8 cellular contexts compared by ENCODE assay signal in genomic region chr2:85611705-85612587, GRCh38. TPM values are rescaled to one million over a fixed set of nuclear protein-coding genes. Genes with fewer than 3 reads are reported as not detected.
DNase-seq lines count a peak whose midpoint lies in the region; ATAC-seq, FAIRE-seq and TF ChIP-seq lines count a peak whose summit lies in the region.

Gene C2orf68 (minus strand): TSS chr2:85612066. CDS start chr2:85611984, 82 bp downstream.

- peaks cover 14% of the 10 kb centered on the region for H3K36me3 Mint-ChIP-seq in activated naive CD8-positive, alpha-beta T cell treated with anti-CD3 and anti-CD28 coated beads for 36 hours

- no peak for FAIRE-seq in pancreas (lab: Jason Lieb, UNC)

- H3K9me3 Mint-ChIP-seq in activated naive CD8-positive, alpha-beta T cell treated with anti-CD3 and anti-CD28 coated beads for 36 hours: no peaks in the 10 kb centered on the region

- H3K4me1 Mint-ChIP-seq in activated naive CD8-positive, alpha-beta T cell treated with anti-CD3 and anti-CD28 coated beads for 36 hours: peaks cover 22% of the 10 kb centered on the region

- WGBS in pancreas, 2 donors: 7 to 16% methylated on average over 29 to 73 of the region's 73 CpGs
- WGBS in thyroid gland, 2 donors: 17 to 23% methylated on average over 31 to 43 of the region's 73 CpGs

- DNase-seq in GM10266 (ENCODE audit: extremely low spot score) (peak; percentile 96), HFF-Myc (ENCODE audit: extremely low read depth, low read depth) (peak; percentile 53), NAMALWA (ENCODE audit: low spot score) (peak; percentile 91), SW 1271 (lab: John Stamatoyannopoulos, UW) (peak; percentile 78 to 88), Right ventricle myocardium inferior (ENCODE audit: missing footprints) (peak; percentile 96), pancreas (peak; percentile 87 to 95 (median 90)), thyroid gland (peak; percentile 90 to 93)
- DNase-seq in activated naive CD8-positive, alpha-beta T cell treated with anti-CD3 and anti-CD28 coated beads for 36 hours: peak; percentile 91

- H3K27me3 ChIP-seq in pancreas (no peaks in the 10 kb centered on the region), thyroid gland (no peaks in the 10 kb centered on the region)

- H3K27ac ChIP-seq in pancreas: peak within 1 kb of the TSS; percentile 51 to 78 (median 64)
- H3K27ac ChIP-seq in thyroid gland: peak within 1 kb of the TSS; percentile 53 to 61 (median 60)

- no peak for TF ChIP-seq CTCF in GM10266 (IDR thresholded peaks at IDR 0.05; ENCODE audit: control insufficient read depth, insufficient read depth, low read depth, missing control alignments)
- no peak for TF ChIP-seq CTCF in HFF-Myc (IDR thresholded peaks at IDR 0.05; ENCODE audit: low read depth, low read length, missing control alignments)
- TF ChIP-seq CTCF in pancreas (IDR thresholded peaks at IDR 0.05): no peak
- TF ChIP-seq CTCF in thyroid gland (IDR thresholded peaks at IDR 0.05): no peak

- H3K4me3 Mint-ChIP-seq in activated naive CD8-positive, alpha-beta T cell treated with anti-CD3 and anti-CD28 coated beads for 36 hours: peak within 1 kb of the TSS; percentile 100

- H3K4me1 ChIP-seq in pancreas: peaks cover under 1 to 18% (median 3%) of the 10 kb centered on the region in 3 donors
- peaks cover 16 to 18% of the 10 kb centered on the region in 2 donors for H3K4me1 ChIP-seq in thyroid gland

- no peaks in the 10 kb centered on the region for H3K27me3 Mint-ChIP-seq in activated naive CD8-positive, alpha-beta T cell treated with anti-CD3 and anti-CD28 coated beads for 36 hours

- peak in 1 of 2 donors; percentile 76 for TF ChIP-seq POLR2A in thyroid gland (IDR thresholded peaks at IDR 0.05)

- peak; percentile 86 for ATAC-seq in Right ventricle myocardium inferior
- peak; percentile 85 to 91 (median 88) for ATAC-seq in pancreas

- H3K36me3 ChIP-seq in pancreas (no peaks in the 10 kb centered on the region), thyroid gland (peaks cover 7 to 13% of the 10 kb centered on the region in 2 donors)

- intact Hi-C loops in Right ventricle myocardium inferior (cut with DNase I): no loop called here
- intact Hi-C loops in pancreas (cut with DNase I): no loop called here
- intact Hi-C loops in thyroid gland (cut with DNase I): no loop called here

- peak within 1 kb of the TSS; percentile 95 for H3K27ac Mint-ChIP-seq in activated naive CD8-positive, alpha-beta T cell treated with anti-CD3 and anti-CD28 coated beads for 36 hours

- H3K9me3 ChIP-seq in pancreas (no peaks in the 10 kb centered on the region), thyroid gland (no peaks in the 10 kb centered on the region)

- peak within 1 kb of the TSS; percentile 63 for H3K4me3 ChIP-seq in HFF-Myc (replicated peaks; ENCODE audit: low read depth, low read length)
- H3K4me3 ChIP-seq in pancreas: peak within 1 kb of the TSS; percentile 57 to 91 (median 72)
- H3K4me3 ChIP-seq in thyroid gland (replicated peaks in 1 of 3): peak within 1 kb of the TSS; percentile 47 to 77 (median 68)

RNA-seq across cellular contexts. Expression of gene C2orf68, which starts in this region (rescaled TPM):
- 10 to 100 TPM; 23.1 to 25.0 TPM for total RNA-seq in activated naive CD8-positive, alpha-beta T cell treated with anti-CD3 and anti-CD28 coated beads for 36 hours
- total RNA-seq in Right ventricle myocardium inferior (26.4 TPM), pancreas (10 to 100 TPM; 12.3 to 27.0 (median 14.0) TPM), thyroid gland (10 to 100 TPM; 24.0 to 30.1 (median 25.8) TPM)
- polyA plus RNA-seq in pancreas: 10 to 100 TPM; 18.8 to 33.1 TPM

Comparison
In these comparisons a context has a peak if more than half of its experiments do, and no peak if none do; other contexts are left out.
1. Peak in every context shown above with its lines: DNase-seq, ATAC-seq, H3K4me3 ChIP-seq and H3K27ac ChIP-seq.